ENCODE assay signal across 8 cellular contexts in the genomic region with DNA sequence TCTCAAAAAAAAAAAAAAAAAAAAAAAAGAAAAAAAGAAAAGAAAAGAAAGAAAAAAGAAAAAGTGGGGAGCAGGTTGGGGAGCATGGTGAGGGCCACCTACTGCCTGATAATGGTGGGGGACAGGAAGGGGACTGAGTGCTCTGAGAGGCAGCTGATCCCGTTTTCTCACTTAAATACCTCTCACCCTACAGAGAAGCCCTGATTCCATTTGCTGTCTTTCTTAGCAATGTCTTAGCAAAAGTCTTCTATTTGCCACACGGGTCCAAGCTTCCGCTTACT. TPM values are rescaled to one million over a fixed set of nuclear protein-coding genes. Genes with fewer than 3 reads are reported as not detected.
DNase-seq lines count a peak whose midpoint lies in the region; ATAC-seq, FAIRE-seq and TF ChIP-seq lines count a peak whose summit lies in the region.

No MANE protein-coding gene starts in this region.

- H3K4me1 Mint-ChIP-seq in activated T-cell treated with anti-CD3 and anti-CD28 coated beads, Interleukin-2, amount 50 U/mL, for 24 hours (ENCODE audit: low read depth), result peaks cover 47% of the 10 kb centered on the region
- H3K4me1 Mint-ChIP-seq in astrocyte (ENCODE audit: low read depth, unreplicated experiment), result peaks cover 15% of the 10 kb centered on the region

- H3K9me3 Mint-ChIP-seq in activated T-cell treated with anti-CD3 and anti-CD28 coated beads, Interleukin-2, amount 50 U/mL, for 24 hours, result no peaks in the 10 kb centered on the region
- H3K9me3 Mint-ChIP-seq in astrocyte (ENCODE audit: unreplicated experiment), result no peaks in the 10 kb centered on the region

- TF ChIP-seq POLR2A in right lobe of liver (IDR thresholded peaks at IDR 0.05) (no peak), thyroid gland (IDR thresholded peaks at IDR 0.05) (no peak)

- FAIRE-seq in astrocyte (lab: Jason Lieb, UNC), result no peak

- H3K4me1 ChIP-seq in astrocyte (ENCODE audit: insufficient read depth, low read length) (peaks cover 16% of the 10 kb centered on the region), right lobe of liver (peaks cover 0 to 45% (median 22%) of the 10 kb centered on the region in 4 donors), thyroid gland (peaks cover 21 to 36% of the 10 kb centered on the region in 2 donors)

- no peaks in the 10 kb centered on the region for H3K36me3 ChIP-seq in astrocyte (ENCODE audit: insufficient read depth, low read length)
- H3K36me3 ChIP-seq in right lobe of liver, result no peaks in the 10 kb centered on the region
- no peaks in the 10 kb centered on the region for H3K36me3 ChIP-seq in thyroid gland

- TF ChIP-seq CTCF in astrocyte (IDR thresholded peaks at IDR 0.05; ENCODE audit: insufficient read depth, low read depth, low read length) (no peak), right lobe of liver (IDR thresholded peaks at IDR 0.05) (no peak), thyroid gland (IDR thresholded peaks at IDR 0.05) (no peak), GM10248 (IDR thresholded peaks at IDR 0.05; ENCODE audit: control extremely low read depth, extremely low read depth, low read depth, missing control alignments) (no peak)

- peak overlapping the region; percentile 85 for H3K4me2 ChIP-seq in astrocyte (ENCODE audit: low read length)

- no peak for DNase-seq in activated T-cell treated with anti-CD3 and anti-CD28 coated beads, Interleukin-2, amount 50 U/mL, for 24 hours
- DNase-seq in activated T-cell treated with anti-CD3 and anti-CD28 coated beads, Interleukin-2, amount 50 U/mL, for 1 hour, result no peak
- DNase-seq in astrocyte (ENCODE audit: low read depth) (no peak), right lobe of liver (no peak), thyroid gland (no peak), GM10248 (ENCODE audit: extremely low spot score) (no peak), SHP77 treated with DMSO at 0.1 percent for 48 hours (lab: John Stamatoyannopoulos, UW) (no peak)
- DNase-seq in stimulated activated CD4-positive, alpha-beta T cell treated with anti-CD3 and anti-CD28 coated beads, Interleukin-2, amount 100 ng/mL, for 24 hours, result no peak

- H3K36me3 Mint-ChIP-seq in activated T-cell treated with anti-CD3 and anti-CD28 coated beads, Interleukin-2, amount 50 U/mL, for 24 hours (ENCODE audit: low read depth), result peaks cover 6% of the 10 kb centered on the region
- peaks cover 2% of the 10 kb centered on the region for H3K36me3 Mint-ChIP-seq in astrocyte (ENCODE audit: low read depth, unreplicated experiment)

- peak overlapping the region; percentile 90 for H2AFZ ChIP-seq in astrocyte (ENCODE audit: low read depth, low read length)

- CTCF ChIA-PET in GM10248 (lab: Yijun Ruan, JAX), result interaction anchor here (0.8 to 4.3 kb wide), 27 partner anchors 8 to 257 kb away, joined by 3 to 17 read pairs (median 4); no protein-coding TSS in a partner anchor

- peak overlapping the region; percentile 71 for H3K9ac ChIP-seq in astrocyte (ENCODE audit: low read length)

- H3K27ac Mint-ChIP-seq in activated T-cell treated with anti-CD3 and anti-CD28 coated beads, Interleukin-2, amount 50 U/mL, for 24 hours, result peak overlapping the region; percentile 93
- peak overlapping the region; percentile 58 for H3K27ac Mint-ChIP-seq in astrocyte (ENCODE audit: unreplicated experiment)

- peak overlapping the region; percentile 80 for H3K4me3 Mint-ChIP-seq in activated T-cell treated with anti-CD3 and anti-CD28 coated beads, Interleukin-2, amount 50 U/mL, for 24 hours
- peak overlapping the region; percentile 85 for H3K4me3 Mint-ChIP-seq in astrocyte (ENCODE audit: unreplicated experiment)

- H3K27me3 ChIP-seq in astrocyte (ENCODE audit: insufficient read depth, low read length), result no peaks in the 10 kb centered on the region
- no peaks in the 10 kb centered on the region for H3K27me3 ChIP-seq in right lobe of liver
- no peaks in the 10 kb centered on the region for H3K27me3 ChIP-seq in thyroid gland

- intact Hi-C loops in right lobe of liver (cut with DNase I) (no loop called here), thyroid gland (cut with DNase I) (no loop called here)

- 5% methylated on average over 3 of the region's 3 CpGs for WGBS in right lobe of liver (ENCODE audit: insufficient coverage, low coverage, low lambda C conversion rate, missing lambda C conversion rate)
- 53 to 54% methylated on average over 3 of the region's 3 CpGs for WGBS in thyroid gland, 2 donors

- H3K4me3 ChIP-seq in astrocyte (ENCODE audit: insufficient read depth, low read depth, low read length) (no peak overlapping the region), right lobe of liver (peak overlapping the region; percentile 26 to 54 (median 51)), thyroid gland (replicated peaks in 1 of 3) (peak overlapping the region in 1 of 3 donors; percentile 52)

- H4K20me1 ChIP-seq in astrocyte (ENCODE audit: insufficient read depth, low read length), result no peaks in the 10 kb centered on the region

- no peaks in the 10 kb centered on the region for H3K27me3 Mint-ChIP-seq in activated T-cell treated with anti-CD3 and anti-CD28 coated beads, Interleukin-2, amount 50 U/mL, for 24 hours
- peaks cover 1% of the 10 kb centered on the region for H3K27me3 Mint-ChIP-seq in astrocyte (ENCODE audit: low read depth, unreplicated experiment)

- ATAC-seq in right lobe of liver, result no peak

- POLR2A ChIA-PET in GM10248 (lab: Yijun Ruan, JAX), result interaction anchor here (0.5 kb wide), 1 partner anchor 1312 kb away, joined by 6 read pairs; no protein-coding TSS in a partner anchor

- H3K9me3 ChIP-seq in astrocyte (ENCODE audit: insufficient read depth, low read depth, low read length) (no peaks in the 10 kb centered on the region), right lobe of liver (no peaks in the 10 kb centered on the region), thyroid gland (no peaks in the 10 kb centered on the region)

- peak overlapping the region; percentile 68 for H3K27ac ChIP-seq in astrocyte (ENCODE audit: low read depth, low read length)
- H3K27ac ChIP-seq in right lobe of liver, result peak overlapping the region; percentile 87 to 99 (median 97)
- H3K27ac ChIP-seq in thyroid gland, result peak overlapping the region; percentile 50 to 88 (median 86)

- peaks cover 29% of the 10 kb centered on the region for H3K79me2 ChIP-seq in astrocyte (ENCODE audit: insufficient read depth, low read length)

RNA-seq across cellular contexts. Expression of a gene that starts 0.7 kb away (rescaled TPM):
- total RNA-seq in astrocyte (13.9 and 18.9 TPM in 2 replicates), right lobe of liver (100 to 1,000 TPM; 102 to 158 (median 120) TPM), thyroid gland (10 to 100 TPM; 36.3 to 64.2 (median 43.6) TPM)

RNA-seq across cellular contexts. Expression of a gene that starts 58.8 kb away (rescaled TPM):
- total RNA-seq in astrocyte (53.5 and 56.7 TPM in 2 replicates), right lobe of liver (100 to 1,000 TPM in 1 of 6 experiments, 10 to 100 TPM in 4, 1 to 10 TPM in 1; 7.7 to 121 (median 37.0) TPM), thyroid gland (10 to 100 TPM; 30.5 to 65.0 (median 36.2) TPM)
